ENCODE assay signal across 1 cellular context in genomic region chr19:32542477-32543106, GRCh38.
TF ChIP-seq lines count a peak whose summit lies in the region.

No MANE protein-coding gene starts in this region.

TF ChIP-seq in GM23338, 12 proteins besides CTCF, POLR2A, EP300 and RAD21 (continued from another document):
- TF ChIP-seq, protein P1, sequence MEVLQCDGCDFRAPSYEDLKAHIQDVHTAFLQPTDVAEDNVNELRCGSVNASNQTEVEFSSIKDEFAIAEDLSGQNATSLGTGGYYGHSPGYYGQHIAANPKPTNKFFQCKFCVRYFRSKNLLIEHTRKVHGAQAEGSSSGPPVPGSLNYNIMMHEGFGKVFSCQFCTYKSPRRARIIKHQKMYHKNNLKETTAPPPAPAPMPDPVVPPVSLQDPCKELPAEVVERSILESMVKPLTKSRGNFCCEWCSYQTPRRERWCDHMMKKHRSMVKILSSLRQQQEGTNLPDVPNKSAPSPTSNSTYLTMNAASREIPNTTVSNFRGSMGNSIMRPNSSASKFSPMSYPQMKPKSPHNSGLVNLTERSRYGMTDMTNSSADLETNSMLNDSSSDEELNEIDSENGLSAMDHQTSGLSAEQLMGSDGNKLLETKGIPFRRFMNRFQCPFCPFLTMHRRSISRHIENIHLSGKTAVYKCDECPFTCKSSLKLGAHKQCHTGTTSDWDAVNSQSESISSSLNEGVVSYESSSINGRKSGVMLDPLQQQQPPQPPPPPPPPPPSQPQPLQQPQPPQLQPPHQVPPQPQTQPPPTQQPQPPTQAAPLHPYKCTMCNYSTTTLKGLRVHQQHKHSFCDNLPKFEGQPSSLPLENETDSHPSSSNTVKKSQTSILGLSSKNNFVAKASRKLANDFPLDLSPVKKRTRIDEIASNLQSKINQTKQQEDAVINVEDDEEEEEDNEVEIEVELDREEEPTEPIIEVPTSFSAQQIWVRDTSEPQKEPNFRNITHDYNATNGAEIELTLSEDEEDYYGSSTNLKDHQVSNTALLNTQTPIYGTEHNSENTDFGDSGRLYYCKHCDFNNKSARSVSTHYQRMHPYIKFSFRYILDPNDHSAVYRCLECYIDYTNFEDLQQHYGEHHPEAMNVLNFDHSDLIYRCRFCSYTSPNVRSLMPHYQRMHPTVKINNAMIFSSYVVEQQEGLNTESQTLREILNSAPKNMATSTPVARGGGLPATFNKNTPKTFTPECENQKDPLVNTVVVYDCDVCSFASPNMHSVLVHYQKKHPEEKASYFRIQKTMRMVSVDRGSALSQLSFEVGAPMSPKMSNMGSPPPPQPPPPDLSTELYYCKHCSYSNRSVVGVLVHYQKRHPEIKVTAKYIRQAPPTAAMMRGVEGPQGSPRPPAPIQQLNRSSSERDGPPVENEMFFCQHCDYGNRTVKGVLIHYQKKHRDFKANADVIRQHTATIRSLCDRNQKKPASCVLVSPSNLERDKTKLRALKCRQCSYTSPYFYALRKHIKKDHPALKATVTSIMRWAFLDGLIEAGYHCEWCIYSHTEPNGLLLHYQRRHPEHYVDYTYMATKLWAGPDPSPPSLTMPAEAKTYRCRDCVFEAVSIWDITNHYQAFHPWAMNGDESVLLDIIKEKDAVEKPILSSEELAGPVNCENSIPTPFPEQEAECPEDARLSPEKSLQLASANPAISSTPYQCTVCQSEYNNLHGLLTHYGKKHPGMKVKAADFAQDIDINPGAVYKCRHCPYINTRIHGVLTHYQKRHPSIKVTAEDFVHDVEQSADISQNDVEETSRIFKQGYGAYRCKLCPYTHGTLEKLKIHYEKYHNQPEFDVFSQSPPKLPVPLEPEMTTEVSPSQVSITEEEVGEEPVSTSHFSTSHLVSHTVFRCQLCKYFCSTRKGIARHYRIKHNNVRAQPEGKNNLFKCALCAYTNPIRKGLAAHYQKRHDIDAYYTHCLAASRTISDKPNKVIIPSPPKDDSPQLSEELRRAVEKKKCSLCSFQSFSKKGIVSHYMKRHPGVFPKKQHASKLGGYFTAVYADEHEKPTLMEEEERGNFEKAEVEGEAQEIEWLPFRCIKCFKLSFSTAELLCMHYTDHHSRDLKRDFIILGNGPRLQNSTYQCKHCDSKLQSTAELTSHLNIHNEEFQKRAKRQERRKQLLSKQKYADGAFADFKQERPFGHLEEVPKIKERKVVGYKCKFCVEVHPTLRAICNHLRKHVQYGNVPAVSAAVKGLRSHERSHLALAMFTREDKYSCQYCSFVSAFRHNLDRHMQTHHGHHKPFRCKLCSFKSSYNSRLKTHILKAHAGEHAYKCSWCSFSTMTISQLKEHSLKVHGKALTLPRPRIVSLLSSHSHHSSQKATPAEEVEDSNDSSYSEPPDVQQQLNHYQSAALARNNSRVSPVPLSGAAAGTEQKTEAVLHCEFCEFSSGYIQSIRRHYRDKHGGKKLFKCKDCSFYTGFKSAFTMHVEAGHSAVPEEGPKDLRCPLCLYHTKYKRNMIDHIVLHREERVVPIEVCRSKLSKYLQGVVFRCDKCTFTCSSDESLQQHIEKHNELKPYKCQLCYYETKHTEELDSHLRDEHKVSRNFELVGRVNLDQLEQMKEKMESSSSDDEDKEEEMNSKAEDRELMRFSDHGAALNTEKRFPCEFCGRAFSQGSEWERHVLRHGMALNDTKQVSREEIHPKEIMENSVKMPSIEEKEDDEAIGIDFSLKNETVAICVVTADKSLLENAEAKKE (CRISPR knock-in tag; IDR thresholded peaks at IDR 0.05) = no peak
